ENCODE assay signal across 20 cellular contexts in the genomic region with DNA sequence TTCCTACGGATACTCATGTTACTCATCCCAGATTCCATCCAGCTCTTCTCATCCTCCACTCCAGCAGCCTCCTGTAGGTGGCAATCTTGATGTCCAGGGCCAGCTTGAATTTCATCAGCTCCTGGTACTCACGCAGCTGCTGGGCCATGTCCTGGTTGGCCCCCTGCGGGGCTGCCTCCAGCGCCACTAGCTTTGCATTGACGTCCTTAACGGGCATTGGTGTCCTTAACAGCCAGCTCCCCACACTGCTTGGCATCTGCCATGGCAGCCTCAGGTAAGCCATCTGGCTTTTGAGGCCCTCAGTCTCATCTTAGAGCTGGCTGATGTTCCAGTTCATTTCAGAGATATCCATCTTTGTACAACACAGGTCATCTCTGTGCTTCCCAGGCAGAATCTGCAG.
DNase-seq lines count a peak whose midpoint lies in the region; ATAC-seq and TF ChIP-seq lines count a peak whose summit lies in the region.
"Had no signal": no experiment of that assay in that cellular context is flagged by ENCODE, and none has a peak within 500 bp of the region (broad histone marks: within the 10 kb centered on the region; RNA-seq: fewer than 3 reads in every experiment).

No MANE protein-coding gene starts in this region.

- H2BK5ac ChIP-seq in mesendoderm (ENCODE audit: low read length): no peak overlapping the region

- H3K9ac ChIP-seq in mesendoderm (ENCODE audit: low read length): no peak overlapping the region
- H3K9ac ChIP-seq: BLaER1 had no signal

- no peaks in the 10 kb centered on the region for H3K27me3 ChIP-seq in mesendoderm (ENCODE audit: insufficient read depth, low read length, poor library complexity)
- H3K27me3 ChIP-seq in MG63: no peaks in the 10 kb centered on the region

- H3K27ac Mint-ChIP-seq in natural killer cell treated with Interleukin-12 subunit alpha and Interleukin-12 subunit beta and Interleukin-15 and Interleukin-18, amount 100 ng/mL, for 72 hours: no peak overlapping the region
- H3K27ac Mint-ChIP-seq in natural killer cell: no peak overlapping the region
- H3K27ac Mint-ChIP-seq: CD14-positive monocyte; CD4-positive, alpha-beta memory T cell; IgD-negative memory B cell had no signal

- no peaks in the 10 kb centered on the region for H3K79me1 ChIP-seq in mesendoderm (ENCODE audit: low read length)

- H3K36me3 ChIP-seq in mesendoderm (ENCODE audit: control insufficient read depth, insufficient read depth, low read length) (no peaks in the 10 kb centered on the region), MG63 (no peaks in the 10 kb centered on the region)
- H3K36me3 ChIP-seq: BLaER1 had no signal

- no peak overlapping the region for H2AK5ac ChIP-seq in mesendoderm (ENCODE audit: low read length)

- H3K4me3 Mint-ChIP-seq in natural killer cell treated with Interleukin-12 subunit alpha and Interleukin-12 subunit beta and Interleukin-15 and Interleukin-18, amount 100 ng/mL, for 72 hours: no peak overlapping the region
- no peak overlapping the region for H3K4me3 Mint-ChIP-seq in natural killer cell
- H3K4me3 Mint-ChIP-seq: CD14-positive monocyte; CD4-positive, alpha-beta memory T cell; IgD-negative memory B cell had no signal

- H3K4me2 ChIP-seq in mesendoderm (ENCODE audit: low read length): no peak overlapping the region
- H3K4me2 ChIP-seq: A549, BLaER1 had no signal

- H3K79me2 ChIP-seq in mesendoderm (ENCODE audit: control insufficient read depth, insufficient read depth, low read length): no peaks in the 10 kb centered on the region

- no peak overlapping the region for H3K18ac ChIP-seq in mesendoderm (ENCODE audit: low read length)

- ATAC-seq in natural killer cell treated with Interleukin-12 subunit alpha and Interleukin-12 subunit beta and Interleukin-15 and Interleukin-18, amount 100 ng/mL, for 72 hours: no peak
- ATAC-seq in natural killer cell (no peak), sciatic nerve (no peak)
- ATAC-seq: A549, GM12878, HepG2 had no signal

- no peak overlapping the region for H3K4ac ChIP-seq in mesendoderm (ENCODE audit: low read depth, low read length)

- H3K4me1 ChIP-seq in mesendoderm (ENCODE audit: control insufficient read depth, low read depth, low read length): no peaks in the 10 kb centered on the region
- H3K4me1 ChIP-seq: A549, BLaER1 had no signal

- H2BK120ac ChIP-seq in mesendoderm (ENCODE audit: low read depth, low read length): no peak overlapping the region

- H2BK15ac ChIP-seq in mesendoderm (replicated peaks; ENCODE audit: low read depth): no peak overlapping the region

- no CpG with 5 or more reads among the region's 6 CpGs for WGBS in mesendoderm (ENCODE audit: extremely low coverage, insufficient coverage, low lambda C conversion rate)

- H3K56ac ChIP-seq in mesendoderm (ENCODE audit: low read length): no peak overlapping the region

- H3K9me3 Mint-ChIP-seq in natural killer cell treated with Interleukin-12 subunit alpha and Interleukin-12 subunit beta and Interleukin-15 and Interleukin-18, amount 100 ng/mL, for 72 hours: no peaks in the 10 kb centered on the region
- H3K9me3 Mint-ChIP-seq in natural killer cell: peaks cover 4 to 9% of the 10 kb centered on the region in 2 donors

- DNase-seq in DMS53 (lab: John Stamatoyannopoulos, UW): peak; percentile 2
- no peak for DNase-seq in DMS53 treated with DMSO at 0.1 percent for 48 hours (lab: John Stamatoyannopoulos, UW; ENCODE audit: unreplicated experiment)
- DNase-seq in natural killer cell treated with Interleukin-12 subunit alpha and Interleukin-12 subunit beta and Interleukin-15 and Interleukin-18, amount 100 ng/mL, for 72 hours (ENCODE audit: low spot score): peak; percentile 60
- no peak for DNase-seq in natural killer cell
- DNase-seq in mesendoderm: peak; percentile 44
- peak; percentile 50 for DNase-seq in sciatic nerve (ENCODE audit: low spot score)
- DNase-seq in MG63: no peak
- DNase-seq in activated CD4-positive, alpha-beta T cell treated with anti-CD3 and anti-CD28 coated beads, Interleukin-2, amount 50 U/mL, for 1 hour: no peak
- DNase-seq: CD4-positive, alpha-beta memory T cell; DMS153; DND-41; EL; HCEC 1CT had no signal

- H3K4me1 Mint-ChIP-seq in natural killer cell treated with Interleukin-12 subunit alpha and Interleukin-12 subunit beta and Interleukin-15 and Interleukin-18, amount 100 ng/mL, for 72 hours (ENCODE audit: low read depth in 2 of 2): no peaks in the 10 kb centered on the region
- H3K4me1 Mint-ChIP-seq in natural killer cell: no peaks in the 10 kb centered on the region
- H3K4me1 Mint-ChIP-seq: CD14-positive monocyte; CD4-positive, alpha-beta memory T cell had no signal

- intact Hi-C loops in natural killer cell (cut with micrococcal nuclease): no loop called here
- intact Hi-C loops in sciatic nerve (cut with DNase I): no loop called here

- no peak overlapping the region for H3K23ac ChIP-seq in mesendoderm (ENCODE audit: low read length)

- TF ChIP-seq CTCF in natural killer cell (IDR thresholded peaks at IDR 0.05): no peak

- H3K4me3 ChIP-seq in mesendoderm (ENCODE audit: low read length) (no peak overlapping the region), MG63 (no peak overlapping the region)
- H3K4me3 ChIP-seq: A549, BLaER1, GM12878 had no signal

- no peaks in the 10 kb centered on the region for H3K9me3 ChIP-seq in MG63
- H3K9me3 ChIP-seq: A549, BLaER1 had no signal

- H4K5ac ChIP-seq in mesendoderm (ENCODE audit: low read length): no peak overlapping the region

- H3K27me3 Mint-ChIP-seq in natural killer cell treated with Interleukin-12 subunit alpha and Interleukin-12 subunit beta and Interleukin-15 and Interleukin-18, amount 100 ng/mL, for 72 hours: no peaks in the 10 kb centered on the region
- peaks cover 0 to 7% of the 10 kb centered on the region in 2 donors for H3K27me3 Mint-ChIP-seq in natural killer cell (ENCODE audit: low read depth in 2 of 2)
- H3K27me3 Mint-ChIP-seq: CD4-positive, alpha-beta memory T cell; IgD-negative memory B cell had no signal

- no peak overlapping the region for H3K27ac ChIP-seq in mesendoderm (ENCODE audit: low read depth, low read length)
- H3K27ac ChIP-seq: 22Rv1, A549, BLaER1 had no signal

- no peaks in the 10 kb centered on the region for H3K36me3 Mint-ChIP-seq in natural killer cell treated with Interleukin-12 subunit alpha and Interleukin-12 subunit beta and Interleukin-15 and Interleukin-18, amount 100 ng/mL, for 72 hours
- H3K36me3 Mint-ChIP-seq in natural killer cell: no peaks in the 10 kb centered on the region
- H3K36me3 Mint-ChIP-seq: CD14-positive monocyte; CD4-positive, alpha-beta memory T cell; IgD-negative memory B cell had no signal

- no peak overlapping the region for H4K8ac ChIP-seq in mesendoderm (ENCODE audit: low read depth, low read length)

Comparison
In these comparisons a context has a peak if more than half of its experiments do, and no peak if none do; other contexts are left out.
1. DNase-seq: peak in DMS53 (single experiment), natural killer cell treated with Interleukin-12 subunit alpha and Interleukin-12 subunit beta and Interleukin-15 and Interleukin-18, amount 100 ng/mL, for 72 hours (single experiment), mesendoderm (single experiment) and sciatic nerve (single experiment); none in DMS53 treated with DMSO at 0.1 percent for 48 hours (single experiment), natural killer cell (single experiment), MG63 (single experiment) and activated CD4-positive, alpha-beta T cell treated with anti-CD3 and anti-CD28 coated beads, Interleukin-2, amount 50 U/mL, for 1 hour (single experiment).